In the genomic region with DNA sequence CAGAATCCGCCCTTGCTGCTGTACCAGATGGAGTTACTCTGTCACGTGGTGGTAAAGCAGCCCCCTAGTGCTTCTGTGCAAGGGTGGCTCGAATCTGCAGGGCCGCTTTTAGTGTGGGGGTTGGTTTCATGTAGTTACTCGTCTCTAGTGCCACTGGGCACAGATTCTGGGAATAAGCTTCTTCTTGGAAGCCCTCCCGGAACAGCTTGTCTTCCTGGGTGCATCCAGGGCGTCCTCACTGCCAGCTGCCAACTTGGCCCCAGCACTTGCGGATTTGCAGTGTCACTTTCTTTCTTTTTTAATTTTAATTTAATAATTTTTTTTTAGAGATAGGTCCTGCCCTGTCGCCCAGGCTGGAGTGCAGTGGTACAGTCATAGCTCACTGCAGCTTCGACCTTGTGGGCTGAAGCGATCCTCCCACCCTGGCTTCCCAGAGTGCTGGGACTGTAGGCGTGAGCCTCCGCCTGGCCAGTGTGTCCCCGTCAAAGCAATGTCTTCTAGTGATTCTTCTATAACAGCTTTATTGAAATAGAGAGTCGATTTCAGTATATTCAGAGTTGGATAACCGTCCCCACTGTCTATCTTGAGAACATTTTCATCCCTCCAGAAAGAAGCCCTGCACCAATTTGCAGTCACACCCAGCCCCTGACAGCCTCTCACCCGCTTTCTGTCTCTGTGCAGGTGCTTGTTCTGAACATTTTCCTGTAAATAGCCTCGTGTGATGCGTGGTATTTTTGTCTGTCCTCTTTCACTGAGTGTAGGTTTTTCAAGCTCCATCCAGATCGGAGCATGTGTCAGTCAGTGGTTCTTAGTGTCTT, we compare ENCODE assay signal across 16 cellular contexts. TPM values are rescaled to one million over a fixed set of nuclear protein-coding genes. Genes with fewer than 3 reads are reported as not detected.
DNase-seq lines count a peak whose midpoint lies in the region; TF ChIP-seq lines count a peak whose summit lies in the region.
"Had no signal": no experiment of that assay in that cellular context is flagged by ENCODE, and none has a peak within 500 bp of the region (broad histone marks: within the 10 kb centered on the region; RNA-seq: fewer than 3 reads in every experiment).

No MANE protein-coding gene starts in this region.

- intact Hi-C loops in activated CD4-positive, alpha-beta memory T cell treated with anti-CD3 and anti-CD28 coated beads for 36 hours (cut with micrococcal nuclease): no loop called here
- intact Hi-C loops in testis (cut with DNase I; ENCODE audit: low total_unique reads): no loop called here

- H3K14ac ChIP-seq in mesenchymal stem cell (ENCODE audit: low read length in 2 of 2): no peak overlapping the region
- no peak overlapping the region for H3K14ac ChIP-seq in H9 (ENCODE audit: insufficient read depth, low read length)

- H3K4me3 ChIP-seq in mesenchymal stem cell (ENCODE audit: insufficient read depth in 1 of 2, low read depth in 1 of 2, low read length in 2 of 2) (no peak overlapping the region), testis (no peak overlapping the region)
- H3K4me3 ChIP-seq: thyroid gland had no signal

- no peaks in the 10 kb centered on the region for H3K27me3 Mint-ChIP-seq in activated CD4-positive, alpha-beta memory T cell treated with anti-CD3 and anti-CD28 coated beads for 36 hours
- H3K27me3 Mint-ChIP-seq in activated CD4-positive, alpha-beta memory T cell treated with anti-CD3 and anti-CD28 coated beads, Interleukin-2, amount 10 ng/mL, durations not matched to agents 7 days and 5 days: no peaks in the 10 kb centered on the region
- peaks cover 8% of the 10 kb centered on the region for H3K27me3 Mint-ChIP-seq in endothelial cell (ENCODE audit: unreplicated experiment)
- no peaks in the 10 kb centered on the region for H3K27me3 Mint-ChIP-seq in H9 (ENCODE audit: low read depth)

- H3K9me3 Mint-ChIP-seq in activated CD4-positive, alpha-beta memory T cell treated with anti-CD3 and anti-CD28 coated beads for 36 hours: no peaks in the 10 kb centered on the region
- H3K9me3 Mint-ChIP-seq in activated CD4-positive, alpha-beta memory T cell treated with anti-CD3 and anti-CD28 coated beads, Interleukin-2, amount 10 ng/mL, durations not matched to agents 7 days and 5 days: no peaks in the 10 kb centered on the region
- H3K9me3 Mint-ChIP-seq in endothelial cell (ENCODE audit: unreplicated experiment) (no peaks in the 10 kb centered on the region), H9 (no peaks in the 10 kb centered on the region; a peak in 1 of 5 replicates)
- H3K9me3 Mint-ChIP-seq: activated T-helper 1 cell treated with anti-CD3 and anti-CD28 coated beads, Interleukin-12 subunit alpha, Interleukin-12 subunit beta, Interleukin-2, Interleukin-4 antibody, amounts not matched to agents 30 ng/mL and 10 ng/mL and 1 ng/mL, durations not matched to agents 14 hours and 24 hours and 36 hours had no signal

- H2BK20ac ChIP-seq in H9 (ENCODE audit: low read depth, low read length, poor library complexity, severe bottlenecking): no peak overlapping the region

- no peak for TF ChIP-seq POLR2A in testis (IDR thresholded peaks at IDR 0.05)

- H4K5ac ChIP-seq in H9 (ENCODE audit: insufficient read length, low read depth, low read length): no peak overlapping the region

- CTCF ChIA-PET in activated CD4-positive, alpha-beta memory T cell treated with anti-CD3 and anti-CD28 coated beads for 36 hours (lab: Charles Lee): interaction anchor here (1.5 kb wide), 1 partner anchor 22 kb away, joined by 3 read pairs; no protein-coding TSS in a partner anchor
- CTCF ChIA-PET in activated CD4-positive, alpha-beta memory T cell treated with anti-CD3 and anti-CD28 coated beads, Interleukin-2, amount 10 ng/mL, durations not matched to agents 7 days and 5 days (lab: Charles Lee): no interaction called here

- no peak for TF ChIP-seq CTCF in endothelial cell (IDR thresholded peaks at IDR 0.05; ENCODE audit: unreplicated experiment)
- no peak for TF ChIP-seq CTCF in testis (IDR thresholded peaks at IDR 0.05)
- TF ChIP-seq CTCF in H9 (conservative IDR thresholded peaks at IDR 0.05): no peak

- H4K8ac ChIP-seq in mesenchymal stem cell (ENCODE audit: low read length): no peak overlapping the region
- H4K8ac ChIP-seq in H9 (replicated peaks; ENCODE audit: insufficient read length, low read depth, low read length): no peak overlapping the region

- H3K4me2 ChIP-seq in mesenchymal stem cell (ENCODE audit: low read length, poor library complexity, severe bottlenecking): no peak overlapping the region
- H3K4me2 ChIP-seq in H9 (ENCODE audit: insufficient read depth, insufficient read length, low read length): no peak overlapping the region

- POLR2A ChIA-PET in activated CD4-positive, alpha-beta memory T cell treated with anti-CD3 and anti-CD28 coated beads for 36 hours (lab: Charles Lee): no interaction called here
- POLR2A ChIA-PET in activated CD4-positive, alpha-beta memory T cell treated with anti-CD3 and anti-CD28 coated beads, Interleukin-2, amount 10 ng/mL, durations not matched to agents 7 days and 5 days (lab: Charles Lee): interaction anchor here (0.7 kb wide), 1 partner anchor 26 kb away, joined by 4 read pairs; the partner anchor contains the start of gene PYGB

- no peaks in the 10 kb centered on the region for H3K23me2 ChIP-seq in H9 (ENCODE audit: insufficient read length, low read depth, low read length, poor library complexity, severe bottlenecking)

- H3K4ac ChIP-seq in mesenchymal stem cell (ENCODE audit: low read depth in 1 of 2, low read length in 2 of 2) (no peak overlapping the region), H9 (ENCODE audit: low read depth, low read length) (no peak overlapping the region)

- H2BK15ac ChIP-seq in mesenchymal stem cell (ENCODE audit: low read depth, poor library complexity, severe bottlenecking): no peak overlapping the region
- no peak overlapping the region for H2BK15ac ChIP-seq in H9 (ENCODE audit: low read depth, low read length)

- H3K27me3 ChIP-seq in mesenchymal stem cell (ENCODE audit: control insufficient read depth in 1 of 2, insufficient read depth in 1 of 2, low read length in 2 of 2): no peaks in the 10 kb centered on the region
- H3K27me3 ChIP-seq in testis: no peaks in the 10 kb centered on the region
- H3K27me3 ChIP-seq in H9 (ENCODE audit: insufficient read depth, low read length): no peaks in the 10 kb centered on the region
- H3K27me3 ChIP-seq: thyroid gland had no signal

- H3K4me1 ChIP-seq in mesenchymal stem cell (ENCODE audit: control insufficient read depth, insufficient read depth, low read depth, low read length): peaks cover 30% of the 10 kb centered on the region
- H3K4me1 ChIP-seq in testis: peaks cover 20% of the 10 kb centered on the region
- no peaks in the 10 kb centered on the region for H3K4me1 ChIP-seq in H9 (ENCODE audit: insufficient read depth, low read length)
- H3K4me1 ChIP-seq: thyroid gland had no signal

- H2AK5ac ChIP-seq in mesenchymal stem cell (ENCODE audit: low read length, severe bottlenecking) (no peak overlapping the region), H9 (ENCODE audit: insufficient read length, low read length) (no peak overlapping the region)

- no peak overlapping the region for H3K9ac ChIP-seq in mesenchymal stem cell (ENCODE audit: low read length)
- H3K9ac ChIP-seq in H9 (ENCODE audit: extremely low read depth, insufficient read length, low read length): no peak overlapping the region

- peak; percentile 4 for DNase-seq in activated CD4-positive, alpha-beta memory T cell treated with anti-CD3 and anti-CD28 coated beads for 36 hours
- DNase-seq in activated CD4-positive, alpha-beta memory T cell treated with anti-CD3 and anti-CD28 coated beads, Interleukin-2, amount 10 ng/mL, durations not matched to agents 7 days and 5 days: no peak
- DNase-seq in endothelial cell (ENCODE audit: low spot score): no peak
- DNase-seq in mesenchymal stem cell: no peak
- DNase-seq in testis: peak; percentile 67
- DNase-seq in H9: no peak
- no peak for DNase-seq in AG08395 (ENCODE audit: low spot score)
- no peak for DNase-seq in glomerular visceral epithelial cell (ENCODE audit: extremely low spot score)
- DNase-seq: 8988T, Kasumi-1, NCI-H2029 treated with DMSO at 0.1 percent for 48 hours, retina, SW 1271 had no signal

- H3K18ac ChIP-seq in mesenchymal stem cell (ENCODE audit: low read depth in 1 of 2, low read length in 2 of 2) (no peak overlapping the region), H9 (ENCODE audit: insufficient read length, low read depth, low read length) (no peak overlapping the region)

- H3K4me1 Mint-ChIP-seq in activated CD4-positive, alpha-beta memory T cell treated with anti-CD3 and anti-CD28 coated beads for 36 hours (ENCODE audit: low read depth): no peaks in the 10 kb centered on the region
- H3K4me1 Mint-ChIP-seq in activated CD4-positive, alpha-beta memory T cell treated with anti-CD3 and anti-CD28 coated beads, Interleukin-2, amount 10 ng/mL, durations not matched to agents 7 days and 5 days: no peaks in the 10 kb centered on the region
- H3K4me1 Mint-ChIP-seq in endothelial cell (ENCODE audit: unreplicated experiment) (no peaks in the 10 kb centered on the region), H9 (no peaks in the 10 kb centered on the region)

- H4K91ac ChIP-seq in mesenchymal stem cell (ENCODE audit: low read length) (no peak overlapping the region), H9 (ENCODE audit: insufficient read length, low read depth, low read length) (no peak overlapping the region)

- no peak overlapping the region for H2BK12ac ChIP-seq in mesenchymal stem cell (ENCODE audit: low read length in 2 of 2)
- H2BK12ac ChIP-seq in H9 (ENCODE audit: insufficient read length, low read depth, low read length): no peak overlapping the region

- H3K79me2 ChIP-seq in H9 (ENCODE audit: insufficient read depth, low read length): no peaks in the 10 kb centered on the region

- no peak overlapping the region for H3K23ac ChIP-seq in mesenchymal stem cell (ENCODE audit: low read length in 2 of 2)
- H3K23ac ChIP-seq in H9 (ENCODE audit: insufficient read length, low read depth, low read length): no peak overlapping the region

- H3K79me1 ChIP-seq in mesenchymal stem cell (replicated peaks; ENCODE audit: low read length, poor library complexity, severe bottlenecking) (peaks cover 49% of the 10 kb centered on the region), H9 (ENCODE audit: insufficient read depth, low read depth, low read length, poor library complexity, severe bottlenecking) (no peaks in the 10 kb centered on the region)

- H3K27ac Mint-ChIP-seq in activated CD4-positive, alpha-beta memory T cell treated with anti-CD3 and anti-CD28 coated beads for 36 hours: no peak overlapping the region
- no peak overlapping the region for H3K27ac Mint-ChIP-seq in activated CD4-positive, alpha-beta memory T cell treated with anti-CD3 and anti-CD28 coated beads, Interleukin-2, amount 10 ng/mL, durations not matched to agents 7 days and 5 days
- H3K27ac Mint-ChIP-seq in endothelial cell (ENCODE audit: unreplicated experiment) (no peak overlapping the region), H9 (no peak overlapping the region; a peak in 1 of 7 replicates)
- H3K27ac Mint-ChIP-seq: activated T-helper 1 cell treated with anti-CD3 and anti-CD28 coated beads, Interleukin-12 subunit alpha, Interleukin-12 subunit beta, Interleukin-2, Interleukin-4 antibody, amounts not matched to agents 30 ng/mL and 10 ng/mL and 1 ng/mL, durations not matched to agents 14 hours and 24 hours and 36 hours had no signal

- H3K56ac ChIP-seq in H9 (ENCODE audit: insufficient read length, low read depth, low read length): no peak overlapping the region

- H2BK5ac ChIP-seq in mesenchymal stem cell (ENCODE audit: low read depth, low read length, poor library complexity, severe bottlenecking) (no peak overlapping the region), H9 (ENCODE audit: insufficient read length, low read length) (no peak overlapping the region)

- H3K4me3 Mint-ChIP-seq in activated CD4-positive, alpha-beta memory T cell treated with anti-CD3 and anti-CD28 coated beads for 36 hours: no peak overlapping the region
- H3K4me3 Mint-ChIP-seq in activated CD4-positive, alpha-beta memory T cell treated with anti-CD3 and anti-CD28 coated beads, Interleukin-2, amount 10 ng/mL, durations not matched to agents 7 days and 5 days: no peak overlapping the region
- peak overlapping the region; percentile 67 for H3K4me3 Mint-ChIP-seq in endothelial cell (ENCODE audit: unreplicated experiment)
- no peak overlapping the region; a peak in 1 of 5 replicates for H3K4me3 Mint-ChIP-seq in H9
- H3K4me3 Mint-ChIP-seq: activated T-helper 1 cell treated with anti-CD3 and anti-CD28 coated beads, Interleukin-12 subunit alpha, Interleukin-12 subunit beta, Interleukin-2, Interleukin-4 antibody, amounts not matched to agents 30 ng/mL and 10 ng/mL and 1 ng/mL, durations not matched to agents 14 hours and 24 hours and 36 hours had no signal

- H3K36me3 ChIP-seq in mesenchymal stem cell (ENCODE audit: control insufficient read depth in 1 of 2, insufficient read depth in 2 of 2, low read depth in 1 of 2, low read length in 2 of 2) (peaks cover 96 to 98% of the 10 kb centered on the region in 2 experiments), testis (ENCODE audit: low read depth, missing control alignments) (no peaks in the 10 kb centered on the region)

- H3K27ac ChIP-seq in mesenchymal stem cell (ENCODE audit: low read length, poor library complexity, severe bottlenecking): peak overlapping the region; percentile 19
- peak overlapping the region; percentile 13 to 30 for H3K27ac ChIP-seq in testis
- no peak overlapping the region for H3K27ac ChIP-seq in H9 (ENCODE audit: insufficient read length, low read depth, low read length)
- H3K27ac ChIP-seq: epithelial cell of prostate, thyroid gland had no signal

- no peak overlapping the region for H2BK120ac ChIP-seq in mesenchymal stem cell (ENCODE audit: low read depth, low read length)
- no peak overlapping the region for H2BK120ac ChIP-seq in H9 (ENCODE audit: low read depth, low read length, poor library complexity, severe bottlenecking)

- peaks cover 6% of the 10 kb centered on the region for H3K36me3 Mint-ChIP-seq in activated CD4-positive, alpha-beta memory T cell treated with anti-CD3 and anti-CD28 coated beads for 36 hours
- H3K36me3 Mint-ChIP-seq in activated CD4-positive, alpha-beta memory T cell treated with anti-CD3 and anti-CD28 coated beads, Interleukin-2, amount 10 ng/mL, durations not matched to agents 7 days and 5 days (ENCODE audit: low read depth): peaks cover 6% of the 10 kb centered on the region
- H3K36me3 Mint-ChIP-seq in endothelial cell (ENCODE audit: low read depth, unreplicated experiment): peaks cover 23% of the 10 kb centered on the region
- H3K36me3 Mint-ChIP-seq in H9 (ENCODE audit: insufficient read depth in 1 of 3, low read depth in 3 of 3): peaks cover 31 to 82% (median 46%) of the 10 kb centered on the region in 3 experiments

- 97% methylated on average over 19 of the region's 20 CpGs for WGBS in mesenchymal stem cell
- 36 to 62% methylated on average over 20 of the region's 20 CpGs for WGBS in testis, 2 donors
- no CpG with 5 or more reads among the region's 20 CpGs for WGBS in H9 (ENCODE audit: extremely low coverage, insufficient read length, low lambda C conversion rate)

- H3T11ph ChIP-seq in H9 (ENCODE audit: low read length): no peak overlapping the region

- H2AFZ ChIP-seq in mesenchymal stem cell (ENCODE audit: low read depth, low read length) (no peak overlapping the region), H9 (ENCODE audit: low read length) (no peak overlapping the region)

- H3K9me3 ChIP-seq in mesenchymal stem cell (ENCODE audit: control insufficient read depth, low read length) (no peaks in the 10 kb centered on the region), testis (no peaks in the 10 kb centered on the region), H9 (ENCODE audit: control insufficient read depth, low read depth, low read length) (no peaks in the 10 kb centered on the region)
- H3K9me3 ChIP-seq: thyroid gland had no signal

- H4K20me1 ChIP-seq in H9 (ENCODE audit: control insufficient read depth, insufficient read depth, insufficient read length): no peaks in the 10 kb centered on the region

RNA-seq across cellular contexts. Expression of gene PYGB, which starts 25.9 kb away (rescaled TPM):
- 10 to 100 TPM; 23.4 to 24.0 TPM for total RNA-seq in activated CD4-positive, alpha-beta memory T cell treated with anti-CD3 and anti-CD28 coated beads for 36 hours
- total RNA-seq in activated CD4-positive, alpha-beta memory T cell treated with anti-CD3 and anti-CD28 coated beads, Interleukin-2, amount 10 ng/mL, durations not matched to agents 7 days and 5 days: 10 to 100 TPM; 28.4 to 29.8 TPM
- total RNA-seq in endothelial cell (ENCODE audit: unreplicated experiment) (57.9 TPM), testis (10 to 100 TPM; 91.5 TPM), H9 (2021) (46.9 TPM in 2 replicates)
- 50.3 TPM for polyA plus RNA-seq in mesenchymal stem cell (2013, experiment 1 of 2)
- 48.3 TPM for polyA plus RNA-seq in mesenchymal stem cell (2013, experiment 2 of 2)
- polyA plus RNA-seq in testis (ENCODE audit: insufficient read depth, low read depth, low replicate concordance): 50.8 TPM

Comparison
In these comparisons a context has a peak if more than half of its experiments do, and no peak if none do; other contexts are left out.
1. DNase-seq: peak in activated CD4-positive, alpha-beta memory T cell treated with anti-CD3 and anti-CD28 coated beads for 36 hours (single experiment) and testis (single experiment); none in activated CD4-positive, alpha-beta memory T cell treated with anti-CD3 and anti-CD28 coated beads, Interleukin-2, amount 10 ng/mL, durations not matched to agents 7 days and 5 days (single experiment), endothelial cell (single experiment), mesenchymal stem cell (single experiment), H9 (single experiment), AG08395 (single experiment) and glomerular visceral epithelial cell (single experiment).